13 cellular contexts compared by ENCODE assay signal in genomic region chr7:69781412-69781846, GRCh38.
DNase-seq lines count a peak whose midpoint lies in the region; ATAC-seq and TF ChIP-seq lines count a peak whose summit lies in the region.
"Had no signal": no experiment of that assay in that cellular context is flagged by ENCODE, and none has a peak within 500 bp of the region (broad histone marks: within the 10 kb centered on the region; RNA-seq: fewer than 3 reads in every experiment).

No MANE protein-coding gene starts in this region.

- H3K9ac ChIP-seq in GM23248 = no peak overlapping the region
- H3K9ac ChIP-seq in stomach smooth muscle (ENCODE audit: low read length in 2 of 2) = no peak overlapping the region

- H3K27me3 ChIP-seq in GM23248 (replicated peaks; ENCODE audit: insufficient read depth) (no peaks in the 10 kb centered on the region), PC-9 (ENCODE audit: insufficient read depth, low read depth) (no peaks in the 10 kb centered on the region), heart right ventricle (no peaks in the 10 kb centered on the region), stomach smooth muscle (ENCODE audit: control insufficient read depth in 1 of 2, insufficient read depth in 2 of 2, low read length in 2 of 2) (no peaks in the 10 kb centered on the region), foreskin keratinocyte (no peaks in the 10 kb centered on the region)

- H3K27ac ChIP-seq in GM23248 (no peak overlapping the region), PC-9 (no peak overlapping the region), heart right ventricle (peak overlapping the region in 2 of 10 donors; percentile 11 to 29), stomach smooth muscle (ENCODE audit: low read length) (peak overlapping the region; percentile 19), foreskin keratinocyte (no peak overlapping the region)

- H3F3A ChIP-seq in GM23248 (ENCODE audit: insufficient read depth) (no peaks in the 10 kb centered on the region), PC-9 (ENCODE audit: insufficient read depth, low read depth) (peaks cover 3% of the 10 kb centered on the region; the same call in 1 of the 2 replicates)

- no peaks in the 10 kb centered on the region for H4K20me1 ChIP-seq in GM23248 (ENCODE audit: insufficient read depth)
- no peaks in the 10 kb centered on the region for H4K20me1 ChIP-seq in PC-9 (ENCODE audit: insufficient read depth)

- no peak overlapping the region for H3K4me3 Mint-ChIP-seq in activated CD4-positive, alpha-beta T cell treated with anti-CD3 and anti-CD28 coated beads, Interleukin-2, amount 10 ng/mL, durations not matched to agents 24 days and 14 days
- H3K4me3 Mint-ChIP-seq: IgD-negative memory B cell; neural crest cell; stimulated activated naive CD8-positive, alpha-beta T cell treated with anti-CD3 and anti-CD28 coated beads, Interleukin-15, Interleukin-2, amounts not matched to agents 100 ng/mL and 50 ng/mL, for 24 hours had no signal

- no peaks in the 10 kb centered on the region for H3K36me3 ChIP-seq in GM23248 (ENCODE audit: low read depth)
- no peaks in the 10 kb centered on the region for H3K36me3 ChIP-seq in PC-9 (ENCODE audit: low read depth)
- H3K36me3 ChIP-seq in heart right ventricle = no peaks in the 10 kb centered on the region
- H3K36me3 ChIP-seq in stomach smooth muscle (ENCODE audit: control insufficient read depth in 2 of 2, insufficient read depth in 2 of 2, low read length in 2 of 2) = no peaks in the 10 kb centered on the region

- no peaks in the 10 kb centered on the region for H3K9me2 ChIP-seq in GM23248 (ENCODE audit: insufficient read depth)
- no peaks in the 10 kb centered on the region for H3K9me2 ChIP-seq in PC-9 (ENCODE audit: insufficient read depth)

- H3K4me1 ChIP-seq in GM23248 (ENCODE audit: insufficient read depth) (no peaks in the 10 kb centered on the region), PC-9 (replicated peaks; ENCODE audit: insufficient read depth) (peaks cover 23% of the 10 kb centered on the region), heart right ventricle (peaks cover 5 to 43% (median 20%) of the 10 kb centered on the region in 9 donors), stomach smooth muscle (ENCODE audit: control insufficient read depth, insufficient read depth, low read length) (peaks cover 28% of the 10 kb centered on the region), foreskin keratinocyte (no peaks in the 10 kb centered on the region)

- H3K4me2 ChIP-seq in GM23248 (ENCODE audit: unreplicated experiment) (no peak overlapping the region), PC-9 (peak overlapping the region; percentile 53; the same call in 1 of the 2 replicates)

- H3K36me3 Mint-ChIP-seq in activated CD4-positive, alpha-beta T cell treated with anti-CD3 and anti-CD28 coated beads, Interleukin-2, amount 10 ng/mL, durations not matched to agents 24 days and 14 days (ENCODE audit: low read depth) = no peaks in the 10 kb centered on the region
- H3K36me3 Mint-ChIP-seq: IgD-negative memory B cell had no signal

- H3K27ac Mint-ChIP-seq in activated CD4-positive, alpha-beta T cell treated with anti-CD3 and anti-CD28 coated beads, Interleukin-2, amount 10 ng/mL, durations not matched to agents 24 days and 14 days = no peak overlapping the region
- H3K27ac Mint-ChIP-seq: IgD-negative memory B cell; stimulated activated naive CD8-positive, alpha-beta T cell treated with anti-CD3 and anti-CD28 coated beads, Interleukin-15, Interleukin-2, amounts not matched to agents 100 ng/mL and 50 ng/mL, for 24 hours had no signal

- H2AFZ ChIP-seq in GM23248 (no peak overlapping the region; the same call in 1 of the 2 replicates), PC-9 (no peak overlapping the region)

- no peak overlapping the region for H3K4me3 ChIP-seq in GM23248
- H3K4me3 ChIP-seq in PC-9 = no peak overlapping the region
- H3K4me3 ChIP-seq in heart right ventricle = no peak overlapping the region
- peak overlapping the region; percentile 5 to 31 for H3K4me3 ChIP-seq in stomach smooth muscle (ENCODE audit: low read length in 2 of 2)

- peak; percentile 53 for DNase-seq in GM23248
- no peak for DNase-seq in PC-9
- peak in 1 of 2 donors; percentile 27 for DNase-seq in heart right ventricle
- DNase-seq in activated CD4-positive, alpha-beta T cell treated with anti-CD3 and anti-CD28 coated beads, Interleukin-2, amount 10 ng/mL, durations not matched to agents 24 days and 14 days = no peak
- no peak for DNase-seq in foreskin keratinocyte
- no peak for DNase-seq in LoVo (ENCODE audit: low spot score)
- DNase-seq: DND-41; NCI-H82; stimulated activated CD4-positive, alpha-beta T cell treated with anti-CD3 and anti-CD28 coated beads, Interleukin-1b, Interleukin-23, amount 100 ng/mL, for 48 hours had no signal

- intact Hi-C loops in PC-9 (cut with micrococcal nuclease; ENCODE audit: unreplicated experiment) (loop anchor here (2.0 kb wide), 1 partner anchor 19 kb away; no protein-coding TSS in a partner anchor), heart right ventricle (cut with DNase I) (no loop called here)
- intact Hi-C loops in activated CD4-positive, alpha-beta T cell treated with anti-CD3 and anti-CD28 coated beads, Interleukin-2, amount 10 ng/mL, durations not matched to agents 24 days and 14 days (cut with micrococcal nuclease) = no loop called here

- BruUV-seq in PC-9 (replicated peaks; lab: Mats Ljungman, UMichigan) = no TSS peak

- ATAC-seq in heart right ventricle (peak in 7 of 8 donors; percentile 38 to 85 (median 50)), foreskin keratinocyte (no peak)

- WGBS in GM23248 (ENCODE audit: low coverage in 1 of 2, low lambda C conversion rate in 2 of 2, missing lambda C conversion rate in 2 of 2), 2 experiments = 0 to 16% methylated on average over 3 of the region's 3 CpGs
- WGBS in heart right ventricle, 2 donors = 59 to 65% methylated on average over 3 of the region's 3 CpGs

- H3K9me3 ChIP-seq in GM23248 (ENCODE audit: low read depth) = no peaks in the 10 kb centered on the region
- no peaks in the 10 kb centered on the region for H3K9me3 ChIP-seq in PC-9 (ENCODE audit: insufficient read depth, low read depth)
- H3K9me3 ChIP-seq in heart right ventricle = peaks cover 0 to 3% (median 0%) of the 10 kb centered on the region in 11 donors
- H3K9me3 ChIP-seq in stomach smooth muscle (ENCODE audit: control insufficient read depth in 2 of 2, low read length in 2 of 2) = no peaks in the 10 kb centered on the region

- H3K27me3 Mint-ChIP-seq in activated CD4-positive, alpha-beta T cell treated with anti-CD3 and anti-CD28 coated beads, Interleukin-2, amount 10 ng/mL, durations not matched to agents 24 days and 14 days = no peaks in the 10 kb centered on the region
- H3K27me3 Mint-ChIP-seq: IgD-negative memory B cell; stimulated activated naive CD8-positive, alpha-beta T cell treated with anti-CD3 and anti-CD28 coated beads, Interleukin-15, Interleukin-2, amounts not matched to agents 100 ng/mL and 50 ng/mL, for 24 hours had no signal

- H3K79me2 ChIP-seq in GM23248 (ENCODE audit: insufficient read depth) (no peaks in the 10 kb centered on the region), PC-9 (ENCODE audit: low read depth) (no peaks in the 10 kb centered on the region)

- in situ Hi-C loops in GM23248 (cut with MboI) = no loop called here

- H3K9me3 Mint-ChIP-seq in activated CD4-positive, alpha-beta T cell treated with anti-CD3 and anti-CD28 coated beads, Interleukin-2, amount 10 ng/mL, durations not matched to agents 24 days and 14 days = no peaks in the 10 kb centered on the region
- H3K9me3 Mint-ChIP-seq: IgD-negative memory B cell; neural crest cell; stimulated activated naive CD8-positive, alpha-beta T cell treated with anti-CD3 and anti-CD28 coated beads, Interleukin-15, Interleukin-2, amounts not matched to agents 100 ng/mL and 50 ng/mL, for 24 hours had no signal

- H3K4me1 Mint-ChIP-seq in activated CD4-positive, alpha-beta T cell treated with anti-CD3 and anti-CD28 coated beads, Interleukin-2, amount 10 ng/mL, durations not matched to agents 24 days and 14 days = no peaks in the 10 kb centered on the region
- H3K4me1 Mint-ChIP-seq: IgD-negative memory B cell had no signal

- CTCF ChIA-PET in PC-9 (lab: Charles Lee) = no interaction called here

- TF ChIP-seq CTCF in PC-9 (conservative IDR thresholded peaks at IDR 0.05) (no peak), heart right ventricle (IDR thresholded peaks at IDR 0.05) (no peak), foreskin keratinocyte (conservative IDR thresholded peaks at IDR 0.05) (no peak)

- POLR2A ChIA-PET in PC-9 (lab: Charles Lee; ENCODE audit: unreplicated experiment) = no interaction called here

Comparison
In these comparisons a context has a peak if more than half of its experiments do, and no peak if none do; other contexts are left out.
1. H3K4me3 ChIP-seq: peak in stomach smooth muscle (2 of 2); none in GM23248 (single experiment), PC-9 (single experiment) and heart right ventricle (0 of 10).